Comparison of ENCODE assay signal across 8 cellular contexts in genomic region chr7:134016223-134016941, GRCh38.
DNase-seq lines count a peak whose midpoint lies in the region; ATAC-seq and TF ChIP-seq lines count a peak whose summit lies in the region.

No MANE protein-coding gene starts in this region.

- H3K27me3 ChIP-seq in Caco-2 (replicated peaks; ENCODE audit: control insufficient read depth, insufficient read depth, low read length) (no peaks in the 10 kb centered on the region), foreskin keratinocyte (no peaks in the 10 kb centered on the region), gastroesophageal sphincter (no peaks in the 10 kb centered on the region)

- H3K27ac Mint-ChIP-seq in Caco-2 (ENCODE audit: unreplicated experiment) = no peak overlapping the region

- peaks cover 8% of the 10 kb centered on the region; the same call in 1 of the 2 replicates for H3K4me1 ChIP-seq in Caco-2
- H3K4me1 ChIP-seq in foreskin keratinocyte = no peaks in the 10 kb centered on the region
- no peaks in the 10 kb centered on the region for H3K4me1 ChIP-seq in gastroesophageal sphincter

- H3K4me1 Mint-ChIP-seq in Caco-2 (ENCODE audit: low read depth, unreplicated experiment) = peaks cover 12% of the 10 kb centered on the region

- H3K4me3 ChIP-seq in Caco-2 (ENCODE audit: low read depth, low read length) = no peak overlapping the region
- H3K4me3 ChIP-seq in gastroesophageal sphincter = no peak overlapping the region

- peak; percentile 34 to 52 for DNase-seq in Caco-2
- peak; percentile 26 for DNase-seq in HPDE6-E6E7 (ENCODE audit: extremely low spot score)
- peak; percentile 34 for DNase-seq in RWPE1 (ENCODE audit: low spot score)
- peak in 1 of 2 donors; percentile 15 for DNase-seq in foreskin keratinocyte
- DNase-seq in renal cortical epithelial cell (ENCODE audit: low read depth) = peak; percentile 34

- no TSS peak for BruUV-seq in Caco-2 (replicated peaks; lab: Mats Ljungman, UMichigan)

- peak; percentile 77 to 83 for TF ChIP-seq CTCF in Caco-2 (IDR thresholded peaks at IDR 0.05; ENCODE audit: insufficient read depth in 1 of 2, low read depth in 1 of 2, low read length in 1 of 2, severe bottlenecking in 1 of 2, unreplicated experiment in 1 of 2)
- peak; percentile 81 for TF ChIP-seq CTCF in RWPE1 (conservative IDR thresholded peaks at IDR 0.05; ENCODE audit: low read depth)
- peak; percentile 75 for TF ChIP-seq CTCF in foreskin keratinocyte (conservative IDR thresholded peaks at IDR 0.05)
- peak in 2 of 4 experiments; percentile 39 to 63 for TF ChIP-seq CTCF in gastroesophageal sphincter (IDR thresholded peaks at IDR 0.05)

- no peaks in the 10 kb centered on the region for H3K9me3 Mint-ChIP-seq in Caco-2 (ENCODE audit: unreplicated experiment)

- H3K27ac ChIP-seq in RWPE1 (no peak overlapping the region), foreskin keratinocyte (no peak overlapping the region), gastroesophageal sphincter (no peak overlapping the region)

- H3K36me3 Mint-ChIP-seq in Caco-2 (ENCODE audit: insufficient read depth, unreplicated experiment) = peaks cover 2% of the 10 kb centered on the region

- no peaks in the 10 kb centered on the region for H3K36me3 ChIP-seq in Caco-2 (ENCODE audit: control insufficient read depth, insufficient read depth, low read length)
- H3K36me3 ChIP-seq in gastroesophageal sphincter = no peaks in the 10 kb centered on the region

- POLR2A ChIA-PET in Caco-2 (lab: Charles Lee) = no interaction called here
- POLR2A ChIA-PET in RWPE1 (lab: Yijun Ruan, JAX; ENCODE audit: low non-redundant PET) = no interaction called here

- CTCF ChIA-PET in Caco-2 (lab: Charles Lee) (no interaction called here), RWPE1 (lab: Yijun Ruan, JAX) (interaction anchor here (0.7 to 1.4 kb wide), 4 partner anchors 16 to 1708 kb away, joined by 3 to 5 read pairs (median 3); no protein-coding TSS in a partner anchor)

- ATAC-seq in foreskin keratinocyte (peak; percentile 39), GM18505 (IDR thresholded peaks at IDR 0.05; ENCODE audit: unreplicated experiment) (no peak), GM18517 (IDR thresholded peaks at IDR 0.05; ENCODE audit: unreplicated experiment) (no peak), gastroesophageal sphincter (no peak)

- no peak overlapping the region for H3K4me3 Mint-ChIP-seq in Caco-2 (ENCODE audit: unreplicated experiment)

- 48 to 54% methylated on average over 2 to 4 of the region's 4 CpGs for WGBS in gastroesophageal sphincter (ENCODE audit: low coverage in 1 of 2), 2 donors

- intact Hi-C loops in Caco-2 (cut with micrococcal nuclease; ENCODE audit: unreplicated experiment) = loop anchor here (1.0 to 2.0 kb wide), 2 partner anchors 342 to 404 kb away; no protein-coding TSS in a partner anchor

- no peaks in the 10 kb centered on the region for H3K27me3 Mint-ChIP-seq in Caco-2 (ENCODE audit: insufficient read depth, unreplicated experiment)

- no peak for TF ChIP-seq EP300 in gastroesophageal sphincter (IDR thresholded peaks at IDR 0.05)

- H3K9me3 ChIP-seq in Caco-2 (no peaks in the 10 kb centered on the region), gastroesophageal sphincter (no peaks in the 10 kb centered on the region)

- TF ChIP-seq POLR2A in GM18505 (IDR thresholded peaks at IDR 0.05; ENCODE audit: borderline replicate concordance, extremely low read depth, insufficient read depth, insufficient read length) (no peak), gastroesophageal sphincter (IDR thresholded peaks at IDR 0.05) (no peak)
